ENCODE assay signal across 8 cellular contexts in the genomic region with DNA sequence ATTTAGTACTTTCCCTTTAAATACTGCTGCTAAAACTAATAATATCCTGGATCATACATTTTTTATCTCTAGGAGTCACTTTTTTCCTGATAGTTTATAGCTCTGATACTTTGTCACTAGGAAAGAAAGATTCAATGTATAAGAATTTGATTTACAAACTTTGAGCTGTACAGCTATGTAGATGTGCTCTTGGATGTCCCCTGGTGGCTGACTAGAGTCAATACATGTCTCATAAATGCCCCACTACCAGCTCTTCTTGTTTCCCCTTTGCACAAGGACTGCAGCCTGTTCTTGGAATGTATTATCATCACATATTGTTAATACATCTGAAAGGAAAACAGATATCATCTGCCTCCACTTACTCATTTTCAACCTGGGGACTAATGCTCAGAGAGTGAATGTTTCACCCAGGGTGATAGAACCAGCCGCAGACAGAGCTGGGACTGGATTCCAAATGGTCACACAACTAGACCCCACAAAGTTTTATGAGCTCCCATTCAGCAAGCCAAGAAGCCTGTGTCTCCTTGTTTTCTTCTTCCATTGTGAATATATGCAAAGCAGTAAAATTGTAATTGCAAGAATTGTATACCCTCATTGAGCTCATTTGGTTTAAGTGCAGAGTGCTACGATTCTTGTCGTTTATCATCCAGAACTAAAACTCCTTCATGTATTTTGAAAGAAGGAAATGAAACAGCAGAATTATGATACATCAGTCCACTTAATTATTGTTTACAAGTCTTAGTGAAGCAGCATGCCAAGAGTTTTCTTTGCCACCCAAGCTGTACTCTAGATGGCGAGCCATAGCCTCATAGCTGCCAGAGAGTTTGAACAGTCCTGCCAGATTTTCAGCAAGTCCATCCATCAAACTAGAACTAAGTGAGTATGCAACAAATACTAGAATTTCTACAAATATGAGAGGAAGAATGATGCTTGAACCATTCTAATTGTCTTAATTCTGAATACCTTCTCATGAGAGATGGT.
DNase-seq lines count a peak whose midpoint lies in the region; ATAC-seq lines count a peak whose summit lies in the region.

No MANE protein-coding gene starts in this region.

- DNase-seq in CD1c-positive myeloid dendritic cell (ENCODE audit: extremely low spot score) (peak; percentile 41), NCI-H2029 (lab: John Stamatoyannopoulos, UW) (peak; percentile 47), germinal center (ENCODE audit: low spot score) (peak; percentile 16), putamen (ENCODE audit: low spot score) (peak; percentile 7), cortex of kidney (lab: John Stamatoyannopoulos, UW) (no peak)
- DNase-seq in activated CD4-positive, alpha-beta T cell treated with anti-CD3 and anti-CD28 coated beads, Interleukin-2, amount 50 U/mL, for 48 hours = peak; percentile 2 to 28

- ATAC-seq in GM18868 (IDR thresholded peaks at IDR 0.05; ENCODE audit: unreplicated experiment) (peak; percentile 99), HG02970 (IDR thresholded peaks at IDR 0.05; ENCODE audit: low FRiP score, unreplicated experiment) (peak; percentile 87)
